8 cellular contexts compared by ENCODE assay signal in the genomic region with DNA sequence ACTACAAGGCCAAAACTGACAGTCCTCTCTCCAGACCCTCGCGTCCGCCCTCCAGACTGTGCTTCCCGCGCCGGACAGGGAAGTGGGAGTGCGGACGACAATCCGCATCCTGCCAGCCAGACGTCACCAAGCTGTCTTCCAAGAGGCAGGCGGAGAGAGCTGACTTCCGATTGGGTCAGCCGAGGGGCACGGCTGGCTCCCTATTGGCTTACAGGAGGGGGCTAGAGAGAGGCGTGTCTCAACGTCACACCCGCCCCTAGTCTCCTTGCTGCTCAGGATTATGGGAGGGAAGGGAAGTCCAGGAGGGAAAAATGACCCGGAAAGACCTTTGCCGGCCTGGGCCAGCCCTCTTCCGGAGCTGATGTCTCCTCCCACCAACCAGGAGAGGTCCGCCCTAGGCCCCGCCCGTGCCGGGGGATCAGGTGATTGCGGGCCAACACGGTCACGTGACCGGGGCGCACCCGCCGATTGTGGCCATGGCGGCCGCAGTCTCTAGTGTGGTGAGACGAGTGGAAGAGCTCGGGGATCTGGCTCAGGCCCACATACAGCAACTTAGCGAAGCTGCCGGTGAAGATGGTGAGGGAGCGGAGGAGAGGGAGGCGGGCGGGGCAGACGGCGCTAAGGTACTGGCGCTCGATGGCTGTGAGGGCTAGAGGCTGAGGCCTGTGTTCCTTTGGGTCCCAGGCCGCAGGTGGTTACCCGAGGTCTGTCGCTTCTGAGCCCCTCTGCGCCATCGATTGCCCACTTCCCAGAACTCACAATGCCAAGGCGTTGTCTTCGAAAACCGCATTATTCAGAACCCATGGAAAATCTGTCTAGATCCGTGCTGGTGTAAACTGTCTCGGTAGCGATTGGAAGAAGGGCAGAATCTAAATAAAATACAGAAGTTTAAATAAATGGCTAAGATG. TPM values are rescaled to one million over a fixed set of nuclear protein-coding genes. Genes with fewer than 3 reads are reported as not detected.
DNase-seq lines count a peak whose midpoint lies in the region; ATAC-seq and TF ChIP-seq lines count a peak whose summit lies in the region.

A gene with protein sequence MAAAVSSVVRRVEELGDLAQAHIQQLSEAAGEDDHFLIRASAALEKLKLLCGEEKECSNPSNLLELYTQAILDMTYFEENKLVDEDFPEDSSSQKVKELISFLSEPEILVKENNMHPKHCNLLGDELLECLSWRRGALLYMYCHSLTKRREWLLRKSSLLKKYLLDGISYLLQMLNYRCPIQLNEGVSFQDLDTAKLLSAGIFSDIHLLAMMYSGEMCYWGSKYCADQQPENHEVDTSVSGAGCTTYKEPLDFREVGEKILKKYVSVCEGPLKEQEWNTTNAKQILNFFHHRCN (plus strand): TSS at position 453 of the 908 bp plus-strand sequence. CDS start 24 bp downstream, at position 477.

- H3K36me3 ChIP-seq in lung (ENCODE audit: control insufficient read depth in 2 of 2, insufficient read depth in 2 of 2, low read length in 2 of 2): no peaks in the 10 kb centered on the region

- ATAC-seq in lung (ENCODE audit: insufficient read depth, low FRiP score): peak; percentile 100

- POLR2A ChIA-PET in activated CD8-positive, alpha-beta memory T cell treated with anti-CD3 and anti-CD28 coated beads for 36 hours (lab: Charles Lee): interaction anchor here (0.5 to 1.9 kb wide), 5 partner anchors 21 to 1640 kb away, joined by 3 to 10 read pairs (median 3); partner anchors contain the start of genes FBXO4, OXCT1 and PRKAA1

- peaks cover 3 to 8% of the 10 kb centered on the region in 2 donors for H3K4me1 ChIP-seq in lung (ENCODE audit: control insufficient read depth in 2 of 2, insufficient read depth in 2 of 2, low read length in 2 of 2)

- peak within 1 kb of the TSS; percentile 91 to 92 for H3K27ac ChIP-seq in lung (ENCODE audit: low read depth in 1 of 2, low read length in 1 of 2)

- H3K4me3 ChIP-seq in lung: peak within 1 kb of the TSS; percentile 87

- no peaks in the 10 kb centered on the region for H3K9me3 ChIP-seq in lung (ENCODE audit: control insufficient read depth in 2 of 2, insufficient read depth in 1 of 2, low read length in 1 of 2)

- CTCF ChIA-PET in activated CD8-positive, alpha-beta memory T cell treated with anti-CD3 and anti-CD28 coated beads for 36 hours (lab: Charles Lee): interaction anchor here (1.2 to 1.6 kb wide), 3 partner anchors 21 to 52 kb away, joined by 4 to 6 read pairs (median 5); partner anchors contain the start of gene FBXO4

- no peaks in the 10 kb centered on the region for H3K27me3 ChIP-seq in lung (ENCODE audit: control insufficient read depth, insufficient read depth)

- DNase-seq in CMK (ENCODE audit: low read depth) (peak; percentile 100), GM20000 (ENCODE audit: low spot score) (peak; percentile 90), HT-29 (ENCODE audit: low spot score) (peak; percentile 99), NOMO-1 (lab: John Stamatoyannopoulos, UW; ENCODE audit: unreplicated experiment in 2 of 2) (peak; percentile 100), lung (ENCODE audit: low spot score) (peak; percentile 99)
- peak; percentile 95 for DNase-seq in effector CD8-positive, alpha-beta T cell (lab: John Stamatoyannopoulos, UW)
- DNase-seq in stimulated activated CD4-positive, alpha-beta T cell treated with anti-CD3 and anti-CD28 coated beads, TNF-alpha, amount 100 ng/mL, for 4 hours (ENCODE audit: low read depth in 3 of 3): peak; percentile 90 to 95 (median 92)

- no peak for TF ChIP-seq CTCF in GM20000 (IDR thresholded peaks at IDR 0.05; ENCODE audit: extremely low read depth, missing control alignments)
- TF ChIP-seq CTCF in lung (IDR thresholded peaks at IDR 0.05; ENCODE audit: control extremely low read depth, extremely low read depth): no peak

- WGBS in lung, 2 donors: 0% methylated on average over 51 to 55 of the region's 55 CpGs

RNA-seq across cellular contexts. Expression of the gene that starts here (rescaled TPM):
- total RNA-seq in HT-29 (2014; rRNA removed; shearing (Covaris generic)): 4.0 and 6.3 TPM in 2 replicates
- total RNA-seq in activated CD8-positive, alpha-beta memory T cell treated with anti-CD3 and anti-CD28 coated beads for 36 hours: 10 to 100 TPM; 36.0 to 36.3 TPM
- total RNA-seq in lung: 10 to 100 TPM; 23.8 to 25.3 TPM
- polyA plus RNA-seq in lung: 10 to 100 TPM in 1 of 2 donors, 1 to 10 TPM in 1; 6.7 to 10.6 TPM

Comparison
In these comparisons a context has a peak if more than half of its experiments do, and no peak if none do; other contexts are left out.
1. Peak in every context shown above with its lines: DNase-seq, ATAC-seq, H3K4me3 ChIP-seq and H3K27ac ChIP-seq.